Comparison of ENCODE assay signal across 17 cellular contexts in genomic region chr22:48306284-48306683, GRCh38.
"Had no signal": no experiment of that assay in that cellular context is flagged by ENCODE, and none has a peak within 500 bp of the region (broad histone marks: within the 10 kb centered on the region; RNA-seq: fewer than 3 reads in every experiment).

No MANE protein-coding gene starts in this region.

- DNase-seq: KBM-7, MV-4-11, NCI-H1048, NCI-H1105, NCI-H1417, NCI-H1436 treated with DMSO at 0.1 percent for 48 hours, NCI-H1694, NCI-H187 treated with DMSO at 0.1 percent for 48 hours, NCI-H2029 treated with DMSO at 0.1 percent for 48 hours, NCI-H345, NCI-H446 treated with DMSO at 0.1 percent for 48 hours, NCI-H510A treated with DMSO at 0.1 percent for 48 hours, NCI-H526, NCI-H774, RPMI8226, SHP77, SK-N-SH had no signal
